Comparison of ENCODE assay signal across 8 cellular contexts in the genomic region with DNA sequence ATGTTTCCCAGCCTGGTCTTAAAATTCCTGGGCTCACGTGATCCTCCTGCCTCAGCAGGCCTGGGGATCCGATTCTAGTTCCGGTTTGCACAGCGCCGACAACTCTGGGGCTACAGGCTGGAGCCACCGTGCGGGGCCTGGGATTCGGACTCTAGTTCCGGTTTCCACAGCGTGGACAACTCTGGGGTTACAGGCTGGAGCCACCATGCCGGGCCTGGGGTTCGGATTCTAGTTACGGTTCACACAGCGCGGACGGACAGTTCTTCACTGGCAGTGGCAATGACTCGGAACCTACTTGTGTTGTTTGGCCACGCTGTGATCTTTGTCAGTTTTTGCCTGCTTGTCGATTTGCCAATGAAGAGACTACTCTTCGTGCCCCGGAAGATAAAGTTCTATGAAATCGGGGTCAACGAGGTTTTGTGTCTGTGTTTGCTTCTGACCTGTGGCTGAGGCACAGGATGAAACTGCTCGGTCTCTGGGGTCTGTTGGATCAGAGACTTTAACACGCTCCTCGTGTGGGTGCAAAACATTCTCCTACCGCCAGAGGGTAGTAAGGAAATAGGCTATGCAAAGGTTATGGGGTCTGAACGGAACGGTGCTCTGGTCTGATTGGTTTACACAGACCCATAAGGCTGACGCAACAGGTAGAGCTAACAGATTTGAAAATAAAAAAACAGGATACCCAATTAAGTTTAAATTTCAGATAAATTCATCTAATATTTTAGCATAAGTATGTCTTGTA. TPM values are rescaled to one million over a fixed set of nuclear protein-coding genes. Genes with fewer than 3 reads are reported as not detected.
DNase-seq lines count a peak whose midpoint lies in the region; ATAC-seq and TF ChIP-seq lines count a peak whose summit lies in the region.

No MANE protein-coding gene starts in this region.

- no peak overlapping the region for H3K4me3 ChIP-seq in NB4 (ENCODE audit: low read depth, low read length)

- DNase-seq in Daoy (ENCODE audit: low read depth) (peak; percentile 19), NB4 (ENCODE audit: low read depth) (peak; percentile 56), fibroblast of the conjunctiva (ENCODE audit: low read depth) (peak; percentile 24), nucleus accumbens (lab: John Stamatoyannopoulos, UW) (peak in 47 of 56 donors; percentile 4 to 82 (median 31))
- peak; percentile 60 for DNase-seq in activated CD8-positive, alpha-beta T cell treated with anti-CD3 and anti-CD28 coated beads, Interleukin-2, amount 10 ng/mL, durations not matched to agents 7 days and 5 days

- peak; percentile 35 for TF ChIP-seq CTCF in NB4 (IDR thresholded peaks at IDR 0.05; ENCODE audit: low read depth, low read length)

- H3K9me3 Mint-ChIP-seq in activated CD8-positive, alpha-beta T cell treated with anti-CD3 and anti-CD28 coated beads, Interleukin-2, amount 10 ng/mL, durations not matched to agents 7 days and 5 days (ENCODE audit: insufficient read depth) = peaks cover 36% of the 10 kb centered on the region

- no peak overlapping the region for H3K4me3 Mint-ChIP-seq in activated CD8-positive, alpha-beta T cell treated with anti-CD3 and anti-CD28 coated beads, Interleukin-2, amount 10 ng/mL, durations not matched to agents 7 days and 5 days

- peak; percentile 78 for ATAC-seq in activated CD8-positive, alpha-beta T cell treated with anti-CD3 and anti-CD28 coated beads, Interleukin-2, amount 10 ng/mL, durations not matched to agents 7 days and 5 days
- ATAC-seq in HG02759 (IDR thresholded peaks at IDR 0.05; ENCODE audit: unreplicated experiment) (no peak), HG03175 (IDR thresholded peaks at IDR 0.05; ENCODE audit: unreplicated experiment) (no peak), HG03280 (IDR thresholded peaks at IDR 0.05; ENCODE audit: unreplicated experiment) (no peak)

- no peak overlapping the region for H3K27ac Mint-ChIP-seq in activated CD8-positive, alpha-beta T cell treated with anti-CD3 and anti-CD28 coated beads, Interleukin-2, amount 10 ng/mL, durations not matched to agents 7 days and 5 days

- no peak for TF ChIP-seq POLR2A in NB4 (IDR thresholded peaks at IDR 0.05; ENCODE audit: extremely low read depth, insufficient read length)

- H3K27me3 Mint-ChIP-seq in activated CD8-positive, alpha-beta T cell treated with anti-CD3 and anti-CD28 coated beads, Interleukin-2, amount 10 ng/mL, durations not matched to agents 7 days and 5 days (ENCODE audit: low read depth) = no peaks in the 10 kb centered on the region

- peaks cover 3% of the 10 kb centered on the region for H3K36me3 Mint-ChIP-seq in activated CD8-positive, alpha-beta T cell treated with anti-CD3 and anti-CD28 coated beads, Interleukin-2, amount 10 ng/mL, durations not matched to agents 7 days and 5 days (ENCODE audit: low read depth)

- CTCF ChIA-PET in activated CD8-positive, alpha-beta T cell treated with anti-CD3 and anti-CD28 coated beads, Interleukin-2, amount 10 ng/mL, durations not matched to agents 7 days and 5 days (lab: Charles Lee) = interaction anchor here (0.8 to 1.8 kb wide), 4 partner anchors 77 to 134 kb away, joined by 3 to 7 read pairs (median 4); partner anchors contain the start of genes ZNF329 and ZSCAN18

- POLR2A ChIA-PET in activated CD8-positive, alpha-beta T cell treated with anti-CD3 and anti-CD28 coated beads, Interleukin-2, amount 10 ng/mL, durations not matched to agents 7 days and 5 days (lab: Charles Lee) = no interaction called here

- H3K4me1 Mint-ChIP-seq in activated CD8-positive, alpha-beta T cell treated with anti-CD3 and anti-CD28 coated beads, Interleukin-2, amount 10 ng/mL, durations not matched to agents 7 days and 5 days (ENCODE audit: low read depth) = no peaks in the 10 kb centered on the region

RNA-seq across cellular contexts. Expression of gene ZSCAN1, which starts 12.1 kb away (rescaled TPM):
- total RNA-seq in Daoy (2014; rRNA removed; shearing (Covaris generic)) = not detected in 2 replicates
- not detected for total RNA-seq in activated CD8-positive, alpha-beta T cell treated with anti-CD3 and anti-CD28 coated beads, Interleukin-2, amount 10 ng/mL, durations not matched to agents 7 days and 5 days

RNA-seq across cellular contexts. Expression of gene ZNF606, which starts 19.1 kb away (rescaled TPM):
- 13.5 and 15.7 TPM in 2 replicates for total RNA-seq in Daoy (2014; rRNA removed; shearing (Covaris generic))
- total RNA-seq in activated CD8-positive, alpha-beta T cell treated with anti-CD3 and anti-CD28 coated beads, Interleukin-2, amount 10 ng/mL, durations not matched to agents 7 days and 5 days = 10 to 100 TPM; 13.6 to 14.4 TPM

RNA-seq across cellular contexts. Expression of gene ZNF135, which starts 37.4 kb away (rescaled TPM):
- 0.40 and 0.86 TPM in 2 replicates for total RNA-seq in Daoy (2014; rRNA removed; shearing (Covaris generic))
- total RNA-seq in activated CD8-positive, alpha-beta T cell treated with anti-CD3 and anti-CD28 coated beads, Interleukin-2, amount 10 ng/mL, durations not matched to agents 7 days and 5 days = 1 to 10 TPM; 1.2 to 1.3 TPM

RNA-seq across cellular contexts. Expression of gene C19orf18, which starts 47.4 kb away (rescaled TPM):
- 0.11 TPM in 1 of 2 replicates, not detected in the other for total RNA-seq in Daoy (2014; rRNA removed; shearing (Covaris generic))
- total RNA-seq in activated CD8-positive, alpha-beta T cell treated with anti-CD3 and anti-CD28 coated beads, Interleukin-2, amount 10 ng/mL, durations not matched to agents 7 days and 5 days = under 1 TPM; 0.42 to 0.73 TPM
